In genomic region chr9:104819033-104819432, GRCh38 we compare ENCODE assay signal across 16 cellular contexts. TPM values are rescaled to one million over a fixed set of nuclear protein-coding genes. Genes with fewer than 3 reads are reported as not detected.
DNase-seq lines count a peak whose midpoint lies in the region; ATAC-seq and TF ChIP-seq lines count a peak whose summit lies in the region.
"Had no signal": no experiment of that assay in that cellular context is flagged by ENCODE, and none has a peak within 500 bp of the region (broad histone marks: within the 10 kb centered on the region; RNA-seq: fewer than 3 reads in every experiment).

No MANE protein-coding gene starts in this region.

- no peak overlapping the region for H3K9ac ChIP-seq in subcutaneous abdominal adipose tissue (ENCODE audit: low read length in 5 of 5)
- H3K9ac ChIP-seq: BLaER1 treated with 17β-estradiol and CSF1 and Interleukin-3, amounts not matched to agents 10 nM and 100 nM had no signal

- ATAC-seq in HG02623 (IDR thresholded peaks at IDR 0.05; ENCODE audit: unreplicated experiment) = no peak
- ATAC-seq: CD8-positive, alpha-beta T cell had no signal

- H3K4me1 Mint-ChIP-seq in endothelial cell (ENCODE audit: unreplicated experiment) = no peaks in the 10 kb centered on the region
- peaks cover 16% of the 10 kb centered on the region for H3K4me1 Mint-ChIP-seq in glutamatergic neuron (ENCODE audit: low read depth, unreplicated experiment)

- peak overlapping the region; percentile 44 for H3K27ac ChIP-seq in subcutaneous abdominal adipose tissue (ENCODE audit: low read depth, low read length)
- H3K27ac ChIP-seq: BLaER1 treated with 17β-estradiol and CSF1 and Interleukin-3, amounts not matched to agents 10 nM and 100 nM; C4-2B had no signal

- H3K4me1 ChIP-seq in subcutaneous abdominal adipose tissue (ENCODE audit: control insufficient read depth in 5 of 5, insufficient read depth in 5 of 5, low read length in 5 of 5) = peaks cover 0 to 24% (median 10%) of the 10 kb centered on the region in 5 donors
- H3K4me1 ChIP-seq: BLaER1 treated with 17β-estradiol and CSF1 and Interleukin-3, amounts not matched to agents 10 nM and 100 nM; Caco-2 had no signal

- no peak for TF ChIP-seq CTCF in endothelial cell (IDR thresholded peaks at IDR 0.05; ENCODE audit: unreplicated experiment)
- no peak for TF ChIP-seq CTCF in glutamatergic neuron (IDR thresholded peaks at IDR 0.05; ENCODE audit: partially characterized antibody, unreplicated experiment)

- H3K36me3 ChIP-seq in subcutaneous abdominal adipose tissue (ENCODE audit: control insufficient read depth in 5 of 5, insufficient read depth in 5 of 5, low read length in 5 of 5) = peaks cover 43 to 99% (median 98%) of the 10 kb centered on the region in 5 donors

- no peak overlapping the region for H3K27ac Mint-ChIP-seq in endothelial cell (ENCODE audit: unreplicated experiment)
- H3K27ac Mint-ChIP-seq in glutamatergic neuron (ENCODE audit: unreplicated experiment) = peak overlapping the region; percentile 53
- H3K27ac Mint-ChIP-seq: CD4-positive, alpha-beta T cell; CD8-positive, alpha-beta T cell had no signal

- no peak overlapping the region for H3K4me3 ChIP-seq in subcutaneous abdominal adipose tissue (ENCODE audit: low read depth in 1 of 5, low read length in 5 of 5)
- H3K4me3 ChIP-seq: BLaER1 treated with 17β-estradiol and CSF1 and Interleukin-3, amounts not matched to agents 10 nM and 100 nM had no signal

- H3K27me3 ChIP-seq in subcutaneous abdominal adipose tissue (ENCODE audit: control insufficient read depth in 5 of 5, insufficient read depth in 4 of 5, low read length in 5 of 5) = no peaks in the 10 kb centered on the region
- H3K27me3 ChIP-seq: BLaER1 treated with 17β-estradiol and CSF1 and Interleukin-3, amounts not matched to agents 10 nM and 100 nM had no signal

- no peaks in the 10 kb centered on the region for H3K9me3 ChIP-seq in subcutaneous abdominal adipose tissue (ENCODE audit: control insufficient read depth in 5 of 5, low read length in 5 of 5)
- H3K9me3 ChIP-seq: BLaER1 treated with 17β-estradiol and CSF1 and Interleukin-3, amounts not matched to agents 10 nM and 100 nM; Caco-2 had no signal

- H3K36me3 Mint-ChIP-seq in endothelial cell (ENCODE audit: low read depth, unreplicated experiment) (peaks cover 84% of the 10 kb centered on the region), glutamatergic neuron (ENCODE audit: unreplicated experiment) (peaks cover 29% of the 10 kb centered on the region)

- H3K9me3 Mint-ChIP-seq in endothelial cell (ENCODE audit: unreplicated experiment) (no peaks in the 10 kb centered on the region), glutamatergic neuron (ENCODE audit: unreplicated experiment) (peaks cover 25% of the 10 kb centered on the region)
- H3K9me3 Mint-ChIP-seq: CD4-positive, alpha-beta T cell; CD8-positive, alpha-beta T cell had no signal

- DNase-seq in endothelial cell (ENCODE audit: low spot score) (no peak), glutamatergic neuron (no peak), NCI-H1092 treated with DMSO at 0.1 percent for 48 hours (lab: John Stamatoyannopoulos, UW) (no peak), ecto neural progenitor cell (ENCODE audit: low spot score) (no peak)
- DNase-seq: 8988T; ACHN; Caco-2; Calu3; CD4-positive, alpha-beta T cell; CD8-positive, alpha-beta T cell; DMS79 treated with DMSO at 0.1 percent for 48 hours; GF-D8 had no signal

- H3K27me3 Mint-ChIP-seq in endothelial cell (ENCODE audit: unreplicated experiment) (peaks cover 15% of the 10 kb centered on the region), glutamatergic neuron (ENCODE audit: unreplicated experiment) (peaks cover 8% of the 10 kb centered on the region)
- H3K27me3 Mint-ChIP-seq: CD4-positive, alpha-beta T cell had no signal

- H3K4me3 Mint-ChIP-seq in endothelial cell (ENCODE audit: unreplicated experiment) (peak overlapping the region; percentile 70), glutamatergic neuron (ENCODE audit: unreplicated experiment) (peak overlapping the region; percentile 32)
- H3K4me3 Mint-ChIP-seq: CD4-positive, alpha-beta T cell; CD8-positive, alpha-beta T cell had no signal

RNA-seq across cellular contexts. Expression of gene NIPSNAP3B, which starts 55.1 kb away (rescaled TPM):
- total RNA-seq in endothelial cell (ENCODE audit: unreplicated experiment) = 2.3 TPM
- 2.8 TPM for total RNA-seq in glutamatergic neuron (ENCODE audit: unreplicated experiment)
